ENCODE assay signal across 8 cellular contexts in genomic region chr17:56593073-56593740, GRCh38. TPM values are rescaled to one million over a fixed set of nuclear protein-coding genes. Genes with fewer than 3 reads are reported as not detected.
DNase-seq lines count a peak whose midpoint lies in the region; TF ChIP-seq lines count a peak whose summit lies in the region.

TSS of gene NOG (plus strand) at chr17:56593699. CDS start at chr17:56594224, 525 bp downstream.

- H3K4me2 ChIP-seq in H9 (ENCODE audit: insufficient read depth, insufficient read length, low read length) (peak within 1 kb of the TSS; percentile 88), OCI-LY3 (ENCODE audit: low read length) (peak within 1 kb of the TSS; percentile 69)

- H2BK12ac ChIP-seq in H9 (ENCODE audit: insufficient read length, low read depth, low read length): no peak within 1 kb of the TSS

- peak within 1 kb of the TSS; percentile 23 for H3K4me3 ChIP-seq in OCI-LY3 (ENCODE audit: low read length)

- H3K23me2 ChIP-seq in H9 (ENCODE audit: insufficient read length, low read depth, low read length, poor library complexity, severe bottlenecking): peaks cover 21% of the 10 kb centered on the region

- H3K9me3 ChIP-seq in H9 (ENCODE audit: control insufficient read depth, low read depth, low read length) (no peaks in the 10 kb centered on the region), OCI-LY3 (ENCODE audit: insufficient read depth, low read length) (no peaks in the 10 kb centered on the region)

- no peak within 1 kb of the TSS for H2BK15ac ChIP-seq in H9 (ENCODE audit: low read depth, low read length)

- H4K8ac ChIP-seq in H9 (replicated peaks; ENCODE audit: insufficient read length, low read depth, low read length): no peak within 1 kb of the TSS

- no peak within 1 kb of the TSS for H3K23ac ChIP-seq in H9 (ENCODE audit: insufficient read length, low read depth, low read length)

- no peaks in the 10 kb centered on the region for H3K79me2 ChIP-seq in H9 (ENCODE audit: insufficient read depth, low read length)
- H3K79me2 ChIP-seq in OCI-LY3 (ENCODE audit: low read length): no peaks in the 10 kb centered on the region

- H3K4me3 Mint-ChIP-seq in H9: peak within 1 kb of the TSS; percentile 65 to 89

- H3K36me3 ChIP-seq in OCI-LY3 (replicated peaks; ENCODE audit: low read depth, low read length): no peaks in the 10 kb centered on the region

- no peak within 1 kb of the TSS for H2BK20ac ChIP-seq in H9 (ENCODE audit: low read depth, low read length, poor library complexity, severe bottlenecking)

- H3K27ac ChIP-seq in H9 (ENCODE audit: insufficient read length, low read depth, low read length) (no peak within 1 kb of the TSS), OCI-LY3 (ENCODE audit: low read length) (no peak within 1 kb of the TSS)

- peaks cover 16 to 22% of the 10 kb centered on the region in 2 experiments for H3K4me1 Mint-ChIP-seq in H9

- H2AFZ ChIP-seq in H9 (ENCODE audit: low read length): no peak within 1 kb of the TSS
- no peak within 1 kb of the TSS for H2AFZ ChIP-seq in OCI-LY3 (ENCODE audit: low read depth, low read length)

- H3K27me3 Mint-ChIP-seq in H9 (ENCODE audit: low read depth): peaks cover 91% of the 10 kb centered on the region

- H2BK120ac ChIP-seq in H9 (ENCODE audit: low read depth, low read length, poor library complexity, severe bottlenecking): no peak within 1 kb of the TSS

- H3K79me1 ChIP-seq in H9 (ENCODE audit: insufficient read depth, low read depth, low read length, poor library complexity, severe bottlenecking): no peaks in the 10 kb centered on the region

- H4K5ac ChIP-seq in H9 (ENCODE audit: insufficient read length, low read depth, low read length): no peak within 1 kb of the TSS

- H3K9me3 Mint-ChIP-seq in H9: peaks cover 0 to 2% of the 10 kb centered on the region in 2 experiments; a peak in 1 of 5 replicates

- in situ Hi-C loops in ACHN (cut with HindIII; ENCODE audit: low pct_ligation_motif_present, low pct_unique_long_range_greater_than_20kb, low sequenced_read_pairs): no loop called here

- no peak within 1 kb of the TSS for H3K27ac Mint-ChIP-seq in H9

- H3K27me3 ChIP-seq in H9 (ENCODE audit: insufficient read depth, low read length): peaks cover 11% of the 10 kb centered on the region; the same call in 1 of the 2 replicates
- H3K27me3 ChIP-seq in OCI-LY3 (ENCODE audit: low read depth, low read length): peaks cover 21% of the 10 kb centered on the region; the same call in 1 of the 2 replicates

- no peak within 1 kb of the TSS for H4K91ac ChIP-seq in H9 (ENCODE audit: insufficient read length, low read depth, low read length)

- H3K36me3 Mint-ChIP-seq in H9 (ENCODE audit: insufficient read depth in 1 of 3, low read depth in 3 of 3): no peaks in the 10 kb centered on the region

- H3K4ac ChIP-seq in H9 (ENCODE audit: low read depth, low read length): no peak within 1 kb of the TSS

- peak; percentile 81 for DNase-seq in ACHN
- DNase-seq in H9: peak; percentile 73
- peak; percentile 59 for DNase-seq in activated naive CD4-positive, alpha-beta T cell treated with anti-CD3 and anti-CD28 coated beads, Interleukin-2, amount 50 U/mL, for 16 hours
- DNase-seq in glomerular endothelial cell (ENCODE audit: extremely low read depth, low read depth, low spot score): no peak
- DNase-seq in occipital lobe (lab: John Stamatoyannopoulos, UW): peak; percentile 9
- DNase-seq in DMS153 (lab: John Stamatoyannopoulos, UW): no peak
- DNase-seq in kidney glomerular epithelial cell (lab: John Stamatoyannopoulos, UW): no peak

- TF ChIP-seq CTCF in H9 (conservative IDR thresholded peaks at IDR 0.05) (no peak), OCI-LY3 (IDR thresholded peaks at IDR 0.05; ENCODE audit: low read depth, low read length) (no peak)

- H2BK5ac ChIP-seq in H9 (ENCODE audit: insufficient read length, low read length): no peak within 1 kb of the TSS

- no peak within 1 kb of the TSS for H3K56ac ChIP-seq in H9 (ENCODE audit: insufficient read length, low read depth, low read length)

- no peak within 1 kb of the TSS for H2AK5ac ChIP-seq in H9 (ENCODE audit: insufficient read length, low read length)

- no CpG with 5 or more reads among the region's 58 CpGs for WGBS in H9 (ENCODE audit: extremely low coverage, insufficient read length, low lambda C conversion rate)

- H3T11ph ChIP-seq in H9 (ENCODE audit: low read length): no peak within 1 kb of the TSS

- H3K4me1 ChIP-seq in H9 (ENCODE audit: insufficient read depth, low read length) (no peaks in the 10 kb centered on the region), OCI-LY3 (ENCODE audit: low read length) (no peaks in the 10 kb centered on the region)

- H4K20me1 ChIP-seq in H9 (ENCODE audit: control insufficient read depth, insufficient read depth, insufficient read length) (no peaks in the 10 kb centered on the region), OCI-LY3 (ENCODE audit: insufficient read depth, low read length) (no peaks in the 10 kb centered on the region)

- H3K18ac ChIP-seq in H9 (ENCODE audit: insufficient read length, low read depth, low read length): no peak within 1 kb of the TSS

- no peak within 1 kb of the TSS for H3K14ac ChIP-seq in H9 (ENCODE audit: insufficient read depth, low read length)

- H3K9ac ChIP-seq in H9 (ENCODE audit: extremely low read depth, insufficient read length, low read length) (no peak within 1 kb of the TSS), OCI-LY3 (ENCODE audit: low read length) (no peak within 1 kb of the TSS)

RNA-seq across cellular contexts. Expression of gene NOG, which starts in this region (rescaled TPM):
- not detected in 2 replicates for total RNA-seq in H9 (2021)
- total RNA-seq in glomerular endothelial cell: 12.1 and 64.4 TPM in 2 replicates
- 3.7 TPM for total RNA-seq in occipital lobe

Comparison
In these comparisons a context has a peak if more than half of its experiments do, and no peak if none do; other contexts are left out.
1. Peak in DNase-seq and H3K4me2 ChIP-seq in H9; RNA of the gene not detected or under 1 TPM.
2. DNase-seq: peak in ACHN (single experiment), activated naive CD4-positive, alpha-beta T cell treated with anti-CD3 and anti-CD28 coated beads, Interleukin-2, amount 50 U/mL, for 16 hours (single experiment) and occipital lobe (single experiment); none in glomerular endothelial cell (single experiment), DMS153 (single experiment) and kidney glomerular epithelial cell (single experiment).